Comparison of ENCODE assay signal across 8 cellular contexts in the genomic region with DNA sequence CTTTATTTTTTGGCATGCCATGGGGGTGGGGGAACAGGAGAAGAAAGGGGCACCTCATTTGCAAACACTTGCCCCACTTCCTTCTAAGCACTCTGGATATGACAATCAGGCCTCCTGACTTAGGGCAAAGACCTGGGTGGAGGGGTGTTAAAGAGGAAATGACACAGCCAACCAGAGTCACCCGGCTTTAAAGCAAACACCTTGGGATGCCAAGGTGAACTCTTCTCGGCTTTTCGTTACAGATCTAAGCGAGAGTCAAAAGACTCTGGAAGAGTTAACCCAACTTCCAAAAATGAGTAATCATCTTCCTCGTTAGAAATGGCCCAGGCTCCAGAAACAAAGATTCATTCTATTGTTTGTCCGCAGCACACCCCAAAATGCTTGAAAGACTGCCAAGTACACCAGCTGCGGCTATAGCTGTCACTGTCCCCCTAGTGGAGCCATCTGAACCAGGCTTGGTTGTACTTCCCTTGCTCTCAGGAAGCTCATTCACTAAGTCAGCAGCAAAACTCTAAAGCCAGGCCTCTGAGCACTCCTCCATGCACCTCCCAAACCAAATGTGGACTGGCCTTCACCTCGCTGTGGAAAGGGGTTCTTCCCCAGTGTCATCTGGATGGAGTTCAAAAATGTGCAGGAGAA. TPM values are rescaled to one million over a fixed set of nuclear protein-coding genes. Genes with fewer than 3 reads are reported as not detected.
DNase-seq lines count a peak whose midpoint lies in the region; ATAC-seq and TF ChIP-seq lines count a peak whose summit lies in the region.

No MANE protein-coding gene starts in this region.

- no peak for DNase-seq in BJ (ENCODE audit: low read depth)
- peak; percentile 70 for DNase-seq in T follicular helper cell (ENCODE audit: low read depth)
- DNase-seq in astrocyte of the cerebellum (ENCODE audit: low read depth): peak; percentile 56
- DNase-seq in immature natural killer cell: peak; percentile 79 to 85 (median 81)
- peak; percentile 42 to 65 for DNase-seq in stimulated activated CD4-positive, alpha-beta T cell treated with anti-CD3 and anti-CD28 coated beads, Interleukin-4, amount 100 ng/mL, for 48 hours (ENCODE audit: low read depth in 2 of 2)
- DNase-seq in HK-2 (ENCODE audit: unreplicated experiment): no peak

- H3K4me3 ChIP-seq in BJ (ENCODE audit: low read depth, low read length): no peak overlapping the region
- no peak overlapping the region for H3K4me3 ChIP-seq in astrocyte of the cerebellum (ENCODE audit: low read depth, low read length)

- no peaks in the 10 kb centered on the region for H3K36me3 ChIP-seq in BJ (ENCODE audit: control insufficient read depth, insufficient read depth, low read length)

- peak; percentile 29 for ATAC-seq in GM19025 (IDR thresholded peaks at IDR 0.05; ENCODE audit: low read depth, unreplicated experiment)
- ATAC-seq in HG03175 (IDR thresholded peaks at IDR 0.05; ENCODE audit: unreplicated experiment): peak; percentile 52

- peaks cover 97 to 99% of the 10 kb centered on the region in 2 donors for H3K4me1 Mint-ChIP-seq in immature natural killer cell

- no peaks in the 10 kb centered on the region for H3K27me3 ChIP-seq in BJ (ENCODE audit: control insufficient read depth, insufficient read depth, low read length)

- H3K27me3 Mint-ChIP-seq in immature natural killer cell (ENCODE audit: low read depth in 3 of 3): peaks cover 25 to 52% (median 35%) of the 10 kb centered on the region in 3 donors

- in situ Hi-C loops in astrocyte of the cerebellum (cut with HindIII; ENCODE audit: low sequenced_read_pairs): no loop called here

- no peaks in the 10 kb centered on the region for H3K9me3 Mint-ChIP-seq in immature natural killer cell

- TF ChIP-seq CTCF in BJ (IDR thresholded peaks at IDR 0.05; ENCODE audit: insufficient read depth, low read depth, low read length) (peak; percentile 58), astrocyte of the cerebellum (IDR thresholded peaks at IDR 0.05; ENCODE audit: low read depth, low read length, missing control alignments) (peak; percentile 55)

- POLR2A ChIA-PET in BJ (lab: Charles Lee): no interaction called here

- H3K36me3 Mint-ChIP-seq in immature natural killer cell: peaks cover 0 to 3% (median 0%) of the 10 kb centered on the region in 3 donors

- peak overlapping the region; percentile 56 to 79 (median 69) for H3K4me3 Mint-ChIP-seq in immature natural killer cell

- CTCF ChIA-PET in BJ (lab: Yijun Ruan, JAX): interaction anchor here (0.6 to 2.5 kb wide), 7 partner anchors 11 to 189 kb away, joined by 3 to 13 read pairs (median 4); no protein-coding TSS in a partner anchor

- H3K27ac Mint-ChIP-seq in immature natural killer cell: peak overlapping the region; percentile 95 to 99 (median 98)

RNA-seq across cellular contexts. Expression of a gene that starts 24.8 kb away (rescaled TPM):
- polyA plus RNA-seq in BJ (2011; rRNA removed) (3.1 and 3.9 TPM in 2 replicates), immature natural killer cell (10 to 100 TPM; 12.1 to 62.1 (median 23.8) TPM)
- polyA minus RNA-seq in BJ (2011; rRNA and poly(A)+ RNA removed): 12.5 and 15.4 TPM in 2 replicates

Comparison
In these comparisons a context has a peak if more than half of its experiments do, and no peak if none do; other contexts are left out.
1. DNase-seq: peak in T follicular helper cell (single experiment), astrocyte of the cerebellum (single experiment), immature natural killer cell (3 of 3) and stimulated activated CD4-positive, alpha-beta T cell treated with anti-CD3 and anti-CD28 coated beads, Interleukin-4, amount 100 ng/mL, for 48 hours (2 of 2); none in BJ (single experiment) and HK-2 (single experiment).